Comparison of ENCODE assay signal across 1 cellular context in the genomic region with DNA sequence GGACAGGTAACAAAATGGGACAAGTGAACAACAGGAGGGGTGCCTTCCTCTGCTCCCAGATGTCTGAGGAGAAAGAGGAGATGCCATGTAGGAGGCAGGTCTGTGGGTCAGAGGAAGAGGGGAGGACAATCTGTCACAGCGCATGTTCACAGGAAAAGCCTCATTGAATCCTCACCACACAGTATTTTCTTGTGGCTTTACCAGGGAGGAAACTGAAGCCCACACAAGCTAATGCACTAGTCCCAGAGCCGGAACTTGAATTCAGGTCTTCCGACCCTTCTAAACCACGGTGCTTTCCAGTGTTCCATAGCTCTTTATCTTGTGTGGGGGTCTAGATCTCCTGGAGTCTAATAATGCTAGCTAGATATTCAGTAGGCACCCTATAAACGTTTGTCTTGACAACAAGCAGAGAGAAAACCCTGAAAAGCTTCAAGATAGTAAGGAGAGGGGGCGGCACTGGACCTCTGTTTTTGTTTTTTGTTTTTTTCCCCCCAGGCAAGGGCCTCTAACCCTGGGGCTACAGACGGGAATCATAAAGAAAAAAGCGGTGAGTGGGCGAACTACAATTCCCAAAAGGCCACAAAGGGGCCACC.
TF ChIP-seq lines count a peak whose summit lies in the region.

No MANE protein-coding gene starts in this region.

TF ChIP-seq in HCT116, 20 proteins besides CTCF, POLR2A, EP300 and RAD21 (continued from another document):
- no peak for TF ChIP-seq POLR2AphosphoS5 (IDR thresholded peaks at IDR 0.05; ENCODE audit: low read depth, low read length)
- no peak for TF ChIP-seq SIN3A (IDR thresholded peaks at IDR 0.05; ENCODE audit: low read depth)
- no peak for TF ChIP-seq EGR1 (IDR thresholded peaks at IDR 0.05; ENCODE audit: low read depth)
- no peak for TF ChIP-seq YY1 (IDR thresholded peaks at IDR 0.05; ENCODE audit: extremely low read depth, insufficient replicate concordance, low read depth, low read length)
- TF ChIP-seq FOSL1 (IDR thresholded peaks at IDR 0.05; ENCODE audit: low read depth), result no peak
- TF ChIP-seq ZFX (IDR thresholded peaks at IDR 0.05), result no peak
- no peak for TF ChIP-seq CEBPB (IDR thresholded peaks at IDR 0.05; ENCODE audit: low read depth)
- TF ChIP-seq, protein P1, sequence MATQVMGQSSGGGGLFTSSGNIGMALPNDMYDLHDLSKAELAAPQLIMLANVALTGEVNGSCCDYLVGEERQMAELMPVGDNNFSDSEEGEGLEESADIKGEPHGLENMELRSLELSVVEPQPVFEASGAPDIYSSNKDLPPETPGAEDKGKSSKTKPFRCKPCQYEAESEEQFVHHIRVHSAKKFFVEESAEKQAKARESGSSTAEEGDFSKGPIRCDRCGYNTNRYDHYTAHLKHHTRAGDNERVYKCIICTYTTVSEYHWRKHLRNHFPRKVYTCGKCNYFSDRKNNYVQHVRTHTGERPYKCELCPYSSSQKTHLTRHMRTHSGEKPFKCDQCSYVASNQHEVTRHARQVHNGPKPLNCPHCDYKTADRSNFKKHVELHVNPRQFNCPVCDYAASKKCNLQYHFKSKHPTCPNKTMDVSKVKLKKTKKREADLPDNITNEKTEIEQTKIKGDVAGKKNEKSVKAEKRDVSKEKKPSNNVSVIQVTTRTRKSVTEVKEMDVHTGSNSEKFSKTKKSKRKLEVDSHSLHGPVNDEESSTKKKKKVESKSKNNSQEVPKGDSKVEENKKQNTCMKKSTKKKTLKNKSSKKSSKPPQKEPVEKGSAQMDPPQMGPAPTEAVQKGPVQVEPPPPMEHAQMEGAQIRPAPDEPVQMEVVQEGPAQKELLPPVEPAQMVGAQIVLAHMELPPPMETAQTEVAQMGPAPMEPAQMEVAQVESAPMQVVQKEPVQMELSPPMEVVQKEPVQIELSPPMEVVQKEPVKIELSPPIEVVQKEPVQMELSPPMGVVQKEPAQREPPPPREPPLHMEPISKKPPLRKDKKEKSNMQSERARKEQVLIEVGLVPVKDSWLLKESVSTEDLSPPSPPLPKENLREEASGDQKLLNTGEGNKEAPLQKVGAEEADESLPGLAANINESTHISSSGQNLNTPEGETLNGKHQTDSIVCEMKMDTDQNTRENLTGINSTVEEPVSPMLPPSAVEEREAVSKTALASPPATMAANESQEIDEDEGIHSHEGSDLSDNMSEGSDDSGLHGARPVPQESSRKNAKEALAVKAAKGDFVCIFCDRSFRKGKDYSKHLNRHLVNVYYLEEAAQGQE (IDR thresholded peaks at IDR 0.05; ENCODE audit: low read depth), result no peak
